Comparison of ENCODE assay signal across 8 cellular contexts in the genomic region with DNA sequence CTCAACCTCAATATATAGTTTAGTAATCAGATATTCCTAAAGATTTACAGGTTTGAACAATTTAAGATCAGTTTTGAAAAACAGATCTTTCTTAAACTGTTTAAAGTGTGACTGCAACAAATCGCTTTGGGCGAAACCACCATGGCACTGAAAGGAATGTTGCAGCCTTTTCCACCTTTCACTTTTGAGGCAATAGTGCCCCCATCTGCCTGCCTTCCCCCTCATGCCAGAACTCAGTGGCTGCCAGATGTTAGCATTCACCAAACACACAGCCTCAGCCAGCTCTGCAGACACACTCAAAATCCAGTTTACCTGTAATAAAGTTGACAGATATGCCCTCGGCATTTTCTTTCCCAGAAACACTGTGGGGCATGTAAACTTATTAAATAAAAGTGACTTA. TPM values are rescaled to one million over a fixed set of nuclear protein-coding genes. Genes with fewer than 3 reads are reported as not detected.
DNase-seq lines count a peak whose midpoint lies in the region; ATAC-seq and TF ChIP-seq lines count a peak whose summit lies in the region.

No MANE protein-coding gene starts in this region.

- H3K9me3 ChIP-seq in cardiac muscle cell (ENCODE audit: low read depth), result no peaks in the 10 kb centered on the region
- H3K9me3 ChIP-seq in gastroesophageal sphincter, result no peaks in the 10 kb centered on the region

- intact Hi-C loops in Right ventricle myocardium inferior (cut with DNase I), result loop anchor here (5.0 to 10.0 kb wide), 2 partner anchors 448 to 625 kb away; partner anchors contain the start of gene SYNM

- TF ChIP-seq EP300 in gastroesophageal sphincter (IDR thresholded peaks at IDR 0.05), result no peak

- DNase-seq in cardiac muscle cell (ENCODE audit: low read depth in 1 of 2, low spot score in 1 of 2), result peak; percentile 56 to 70
- no peak for DNase-seq in Right ventricle myocardium inferior (ENCODE audit: missing footprints)
- DNase-seq in RPMI7951 (ENCODE audit: low read depth), result peak; percentile 77
- peak; percentile 76 for DNase-seq in superior temporal gyrus (ENCODE audit: extremely low spot score)
- no peak for DNase-seq in activated T-cell treated with anti-CD3 and anti-CD28 coated beads, Interleukin-2, amount 50 U/mL, for 1 hour

- H3K27me3 ChIP-seq in cardiac muscle cell (no peaks in the 10 kb centered on the region), gastroesophageal sphincter (no peaks in the 10 kb centered on the region)

- 31 to 35% methylated on average over 3 of the region's 3 CpGs for WGBS in gastroesophageal sphincter (ENCODE audit: low coverage in 1 of 2), 2 donors

- H3K4me1 ChIP-seq in cardiac muscle cell (ENCODE audit: low read depth), result peaks cover 22% of the 10 kb centered on the region
- peaks cover 0 to 50% (median 12%) of the 10 kb centered on the region in 3 donors for H3K4me1 ChIP-seq in gastroesophageal sphincter

- ATAC-seq in Right ventricle myocardium inferior, result no peak
- ATAC-seq in gastroesophageal sphincter, result no peak
- ATAC-seq in GM21576 (IDR thresholded peaks at IDR 0.05; ENCODE audit: unreplicated experiment), result no peak
- ATAC-seq in GM19455 (IDR thresholded peaks at IDR 0.05; ENCODE audit: unreplicated experiment), result no peak

- H3K27ac ChIP-seq in cardiac muscle cell (no peak overlapping the region), gastroesophageal sphincter (no peak overlapping the region)

- no peak overlapping the region for H3K4me3 ChIP-seq in cardiac muscle cell
- no peak overlapping the region for H3K4me3 ChIP-seq in gastroesophageal sphincter

- TF ChIP-seq CTCF in cardiac muscle cell (IDR thresholded peaks at IDR 0.05; ENCODE audit: low read depth, low read length), result peak; percentile 60
- TF ChIP-seq CTCF in gastroesophageal sphincter (IDR thresholded peaks at IDR 0.05), result peak in 3 of 4 experiments; percentile 26 to 61 (median 32)

- H3K36me3 ChIP-seq in cardiac muscle cell (no peaks in the 10 kb centered on the region), gastroesophageal sphincter (peaks cover 0 to 35% of the 10 kb centered on the region in 2 donors)

- no peak for TF ChIP-seq POLR2A in gastroesophageal sphincter (IDR thresholded peaks at IDR 0.05)

RNA-seq across cellular contexts. Expression of gene LYSMD4, which starts 3.3 kb away (rescaled TPM):
- total RNA-seq in cardiac muscle cell (21.2 and 21.9 TPM in 2 replicates), Right ventricle myocardium inferior (9.3 TPM), gastroesophageal sphincter (10 to 100 TPM in 3 of 4 donors, 1 to 10 TPM in 1; 7.6 to 18.7 (median 13.6) TPM)
- 24.0 and 24.4 TPM in 2 replicates for polyA plus RNA-seq in cardiac muscle cell
- total RNA-seq in RPMI7951 (2014; rRNA removed; shearing (Covaris generic)), result 5.4 and 9.4 TPM in 2 replicates

Comparison
In these comparisons a context has a peak if more than half of its experiments do, and no peak if none do; other contexts are left out.
1. DNase-seq: peak in cardiac muscle cell (2 of 2), RPMI7951 (single experiment) and superior temporal gyrus (single experiment); none in Right ventricle myocardium inferior (single experiment) and activated T-cell treated with anti-CD3 and anti-CD28 coated beads, Interleukin-2, amount 50 U/mL, for 1 hour (single experiment).